24 cellular contexts compared by ENCODE assay signal in genomic region chr10:11045487-11045886, GRCh38.
"Had no signal": no experiment of that assay in that cellular context is flagged by ENCODE, and none has a peak within 500 bp of the region (broad histone marks: within the 10 kb centered on the region; RNA-seq: fewer than 3 reads in every experiment).

No MANE protein-coding gene starts in this region.

- ATAC-seq: activated CD4-positive, CD25-positive, alpha-beta regulatory T cell treated with anti-CD3 and anti-CD28 coated beads, Interleukin-2, amount 50 U/mL, for 24 hours; activated T-cell treated with anti-CD3 and anti-CD28 coated beads, Interleukin-2, amount 50 U/mL, for 72 hours; body of pancreas; right lobe of liver; stimulated activated effector memory CD8-positive, alpha-beta T cell treated with anti-CD3 and anti-CD28 coated beads, Interleukin-12 subunit alpha, Interleukin-12 subunit beta, amount 100 ng/mL, for 72 hours; T-helper 17 cell had no signal

- H3K4me3 ChIP-seq: body of pancreas, colonic mucosa, right lobe of liver, SK-N-MC, skin epidermis, stomach, testis, upper lobe of right lung had no signal

- H3K36me3 ChIP-seq: colonic mucosa, right lobe of liver had no signal

- H3K9me3 Mint-ChIP-seq: activated CD4-positive, alpha-beta memory T cell treated with anti-CD3 and anti-CD28 coated beads, Interleukin-2, amount 10 ng/mL, durations not matched to agents 7 days and 5 days; activated CD4-positive, alpha-beta T cell treated with anti-CD3 and anti-CD28 coated beads, Interleukin-2, amount 10 ng/mL, durations not matched to agents 24 days and 14 days; activated naive CD4-positive, alpha-beta T cell treated with anti-CD3 and anti-CD28 coated beads for 36 hours; activated naive CD8-positive, alpha-beta T cell treated with anti-CD3 and anti-CD28 coated beads, Interleukin-2, amount 10 ng/mL, durations not matched to agents 7 days and 5 days; activated T-cell treated with anti-CD3 and anti-CD28 coated beads, Interleukin-2, amount 50 U/mL, for 72 hours; central memory CD8-positive, alpha-beta T cell; endodermal cell; memory B cell; naive B cell; stimulated activated effector memory CD8-positive, alpha-beta T cell treated with anti-CD3 and anti-CD28 coated beads, Interleukin-12 subunit alpha, Interleukin-12 subunit beta, amount 100 ng/mL, for 72 hours had no signal

- H3K4me1 ChIP-seq: body of pancreas, colonic mucosa, parathyroid adenoma, right lobe of liver had no signal

- H3K27ac ChIP-seq: body of pancreas, colonic mucosa, parathyroid adenoma, right lobe of liver, SK-N-MC, upper lobe of right lung had no signal

- H3K27me3 ChIP-seq: body of pancreas, colonic mucosa, right lobe of liver, stomach, testis, upper lobe of right lung had no signal

- H3K4me3 Mint-ChIP-seq: activated CD4-positive, alpha-beta memory T cell treated with anti-CD3 and anti-CD28 coated beads, Interleukin-2, amount 10 ng/mL, durations not matched to agents 7 days and 5 days; activated CD4-positive, alpha-beta T cell treated with anti-CD3 and anti-CD28 coated beads, Interleukin-2, amount 10 ng/mL, durations not matched to agents 24 days and 14 days; activated naive CD4-positive, alpha-beta T cell treated with anti-CD3 and anti-CD28 coated beads for 36 hours; activated naive CD8-positive, alpha-beta T cell treated with anti-CD3 and anti-CD28 coated beads, Interleukin-2, amount 10 ng/mL, durations not matched to agents 7 days and 5 days; activated T-cell treated with anti-CD3 and anti-CD28 coated beads, Interleukin-2, amount 50 U/mL, for 72 hours; central memory CD8-positive, alpha-beta T cell; endodermal cell; memory B cell; naive B cell; stimulated activated effector memory CD8-positive, alpha-beta T cell treated with anti-CD3 and anti-CD28 coated beads, Interleukin-12 subunit alpha, Interleukin-12 subunit beta, amount 100 ng/mL, for 72 hours; T-helper 17 cell had no signal

- DNase-seq: activated CD4-positive, alpha-beta memory T cell treated with anti-CD3 and anti-CD28 coated beads, Interleukin-2, amount 10 ng/mL, durations not matched to agents 7 days and 5 days; activated CD4-positive, alpha-beta T cell treated with anti-CD3 and anti-CD28 coated beads, Interleukin-2, amount 10 ng/mL, durations not matched to agents 24 days and 14 days; activated effector memory CD4-positive, alpha-beta T cell treated with Interleukin-2 at 50 U/mL for 16 hours; activated naive CD4-positive, alpha-beta T cell treated with anti-CD3 and anti-CD28 coated beads for 36 hours; activated naive CD8-positive, alpha-beta T cell treated with anti-CD3 and anti-CD28 coated beads, Interleukin-2, amount 10 ng/mL, durations not matched to agents 7 days and 5 days; activated T-cell treated with anti-CD3 and anti-CD28 coated beads, Interleukin-2, amount 50 U/mL, for 72 hours; body of pancreas; colonic mucosa; endodermal cell; naive B cell; right lobe of liver; stimulated activated CD4-positive, alpha-beta T cell treated with anti-CD3 and anti-CD28 coated beads, Interleukin-1b, Interleukin-23, amount 100 ng/mL, for 48 hours; stomach; SW 1271; T-helper 17 cell; upper lobe of right lung had no signal

- H3K27ac Mint-ChIP-seq: activated CD4-positive, alpha-beta memory T cell treated with anti-CD3 and anti-CD28 coated beads, Interleukin-2, amount 10 ng/mL, durations not matched to agents 7 days and 5 days; activated CD4-positive, alpha-beta T cell treated with anti-CD3 and anti-CD28 coated beads, Interleukin-2, amount 10 ng/mL, durations not matched to agents 24 days and 14 days; activated naive CD4-positive, alpha-beta T cell treated with anti-CD3 and anti-CD28 coated beads for 36 hours; activated naive CD8-positive, alpha-beta T cell treated with anti-CD3 and anti-CD28 coated beads, Interleukin-2, amount 10 ng/mL, durations not matched to agents 7 days and 5 days; activated T-cell treated with anti-CD3 and anti-CD28 coated beads, Interleukin-2, amount 50 U/mL, for 72 hours; endodermal cell; memory B cell; naive B cell; stimulated activated effector memory CD8-positive, alpha-beta T cell treated with anti-CD3 and anti-CD28 coated beads, Interleukin-12 subunit alpha, Interleukin-12 subunit beta, amount 100 ng/mL, for 72 hours; T-helper 17 cell had no signal

- H3K4me1 Mint-ChIP-seq: activated CD4-positive, alpha-beta memory T cell treated with anti-CD3 and anti-CD28 coated beads, Interleukin-2, amount 10 ng/mL, durations not matched to agents 7 days and 5 days; activated CD4-positive, alpha-beta T cell treated with anti-CD3 and anti-CD28 coated beads, Interleukin-2, amount 10 ng/mL, durations not matched to agents 24 days and 14 days; activated naive CD8-positive, alpha-beta T cell treated with anti-CD3 and anti-CD28 coated beads, Interleukin-2, amount 10 ng/mL, durations not matched to agents 7 days and 5 days; central memory CD8-positive, alpha-beta T cell; memory B cell; naive B cell; stimulated activated effector memory CD8-positive, alpha-beta T cell treated with anti-CD3 and anti-CD28 coated beads, Interleukin-12 subunit alpha, Interleukin-12 subunit beta, amount 100 ng/mL, for 72 hours; T-helper 17 cell had no signal

- H3K9me3 ChIP-seq: body of pancreas, colonic mucosa, right lobe of liver, stomach, testis, upper lobe of right lung had no signal

- H3K36me3 Mint-ChIP-seq: activated naive CD8-positive, alpha-beta T cell treated with anti-CD3 and anti-CD28 coated beads, Interleukin-2, amount 10 ng/mL, durations not matched to agents 7 days and 5 days; memory B cell; naive B cell; stimulated activated effector memory CD8-positive, alpha-beta T cell treated with anti-CD3 and anti-CD28 coated beads, Interleukin-12 subunit alpha, Interleukin-12 subunit beta, amount 100 ng/mL, for 72 hours had no signal
